Comparison of ENCODE assay signal across 35 cellular contexts in genomic region chr4:52789774-52790173, GRCh38. TPM values are rescaled to one million over a fixed set of nuclear protein-coding genes. Genes with fewer than 3 reads are reported as not detected.
"Had no signal": no experiment of that assay in that cellular context is flagged by ENCODE, and none has a peak within 500 bp of the region (broad histone marks: within the 10 kb centered on the region; RNA-seq: fewer than 3 reads in every experiment).

No MANE protein-coding gene starts in this region.

- H3K36me3 ChIP-seq: MG63 had no signal

- DNase-seq: Karpas-422, Kasumi-1, MG63, MM.1S, MV-4-11, NCI-H1048, NCI-H1092, NCI-H1092 treated with DMSO at 0.1 percent for 48 hours, NCI-H1105, NCI-H1105 treated with DMSO at 0.1 percent for 48 hours, NCI-H1417, NCI-H1417 treated with DMSO at 0.1 percent for 48 hours, NCI-H1436, NCI-H1436 treated with DMSO at 0.1 percent for 48 hours, NCI-H146, NCI-H1694, NCI-H1694 treated with DMSO at 0.1 percent for 48 hours, NCI-H187, NCI-H187 treated with DMSO at 0.1 percent for 48 hours, NCI-H1930, NCI-H2029, NCI-H2029 treated with DMSO at 0.1 percent for 48 hours, NCI-H2081, NCI-H2081 treated with DMSO at 0.1 percent for 48 hours, NCI-H2107, NCI-H2171, NCI-H2171 treated with DMSO at 0.1 percent for 48 hours, NCI-H2227 treated with DMSO at 0.1 percent for 48 hours, NCI-H226, NCI-H345, NCI-H446, NCI-H446 treated with DMSO at 0.1 percent for 48 hours, NCI-H510A, NCI-H510A treated with DMSO at 0.1 percent for 48 hours had no signal

- H3K4me3 ChIP-seq: MG63 had no signal

- H3K9me3 ChIP-seq: MG63 had no signal

- H3K27me3 ChIP-seq: MG63 had no signal

RNA-seq across cellular contexts. Expression of gene ERVMER34-1, which starts 38.5 kb away (rescaled TPM):
- total RNA-seq: M059J had no signal
